ENCODE assay signal across 8 cellular contexts in the genomic region with DNA sequence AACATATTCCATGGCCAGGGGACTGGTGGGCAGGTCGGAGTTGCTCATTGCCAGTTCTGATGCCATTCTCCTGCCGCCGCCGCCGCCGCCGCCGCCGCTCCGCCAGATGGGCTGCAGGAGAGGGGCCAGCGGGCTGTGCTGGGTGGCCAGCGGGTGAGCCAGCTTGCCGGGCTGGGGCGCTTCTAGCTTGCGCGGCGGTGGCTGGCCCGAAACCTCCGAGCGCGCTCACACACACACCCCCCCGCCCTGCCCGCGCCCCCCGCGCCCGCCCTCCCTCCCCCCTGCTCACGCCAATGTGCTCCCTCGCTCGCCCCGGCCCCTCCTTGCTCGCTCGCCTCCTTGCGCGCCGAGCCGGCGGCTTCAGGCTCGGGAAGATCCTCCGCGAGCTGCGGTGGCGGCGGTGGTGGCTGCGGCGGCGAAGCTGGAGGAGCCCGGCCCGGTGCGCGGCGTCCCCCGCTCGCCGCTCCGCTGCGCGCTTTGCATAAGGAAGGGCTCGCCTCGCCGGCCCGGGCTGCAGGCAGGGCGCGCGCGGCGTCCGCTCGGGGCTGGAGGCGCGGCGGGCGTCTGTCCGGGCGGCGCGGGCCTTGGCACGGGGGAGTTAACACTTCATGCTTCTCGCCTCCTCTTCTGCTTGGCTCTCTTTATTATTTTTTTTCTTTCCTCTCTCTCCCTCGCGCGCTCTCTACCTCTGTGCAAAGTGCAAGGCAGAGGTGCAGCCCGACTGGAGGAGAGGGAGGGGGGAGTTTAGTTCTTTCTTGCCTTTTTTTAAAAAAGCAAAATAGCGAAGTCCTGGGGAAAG. TPM values are rescaled to one million over a fixed set of nuclear protein-coding genes. Genes with fewer than 3 reads are reported as not detected.
A peak's percentile ranks its signal among the peaks of the same experiment; 100 is the strongest.
DNase-seq lines count a peak whose midpoint lies in the region; ATAC-seq and TF ChIP-seq lines count a peak whose summit lies in the region.

No MANE protein-coding gene starts in this region.

- H3K4me3 Mint-ChIP-seq in activated naive CD8-positive, alpha-beta T cell treated with anti-CD3 and anti-CD28 coated beads, Interleukin-2, amount 10 ng/mL, durations not matched to agents 7 days and 5 days: peak overlapping the region; percentile 86

- no peak for TF ChIP-seq CTCF in omental fat pad (IDR thresholded peaks at IDR 0.05)

- peaks cover 72% of the 10 kb centered on the region for H3K27me3 Mint-ChIP-seq in activated naive CD8-positive, alpha-beta T cell treated with anti-CD3 and anti-CD28 coated beads, Interleukin-2, amount 10 ng/mL, durations not matched to agents 7 days and 5 days

- H3K27ac Mint-ChIP-seq in activated naive CD8-positive, alpha-beta T cell treated with anti-CD3 and anti-CD28 coated beads, Interleukin-2, amount 10 ng/mL, durations not matched to agents 7 days and 5 days: peak overlapping the region; percentile 45

- peaks cover 18% of the 10 kb centered on the region for H3K4me1 Mint-ChIP-seq in activated naive CD8-positive, alpha-beta T cell treated with anti-CD3 and anti-CD28 coated beads, Interleukin-2, amount 10 ng/mL, durations not matched to agents 7 days and 5 days

- peak; percentile 66 for DNase-seq in AG20443 (ENCODE audit: low spot score)
- peak; percentile 19 for DNase-seq in NCI-H774 (lab: John Stamatoyannopoulos, UW)
- DNase-seq in activated naive CD8-positive, alpha-beta T cell treated with anti-CD3 and anti-CD28 coated beads, Interleukin-2, amount 10 ng/mL, durations not matched to agents 7 days and 5 days: peak; percentile 64
- DNase-seq in Right ventricle myocardium superior: peak; percentile 82
- DNase-seq in omental fat pad (ENCODE audit: low spot score): no peak

- POLR2A ChIA-PET in activated naive CD8-positive, alpha-beta T cell treated with anti-CD3 and anti-CD28 coated beads, Interleukin-2, amount 10 ng/mL, durations not matched to agents 7 days and 5 days (lab: Charles Lee): interaction anchor here (1.2 kb wide), 1 partner anchor 329 kb away, joined by 7 read pairs; no protein-coding TSS in a partner anchor

- intact Hi-C loops in Right ventricle myocardium superior (cut with DNase I): loop anchor here (5.0 to 10.0 kb wide), 2 partner anchors 1098 to 1475 kb away; no protein-coding TSS in a partner anchor

- H3K36me3 Mint-ChIP-seq in activated naive CD8-positive, alpha-beta T cell treated with anti-CD3 and anti-CD28 coated beads, Interleukin-2, amount 10 ng/mL, durations not matched to agents 7 days and 5 days: no peaks in the 10 kb centered on the region

- ATAC-seq in GM21390 (IDR thresholded peaks at IDR 0.05; ENCODE audit: unreplicated experiment) (peak; percentile 41), Right ventricle myocardium superior (ENCODE audit: poor library complexity) (peak; percentile 57), omental fat pad (ENCODE audit: low FRiP score) (peak; percentile 11), HG02798 (IDR thresholded peaks at IDR 0.05; ENCODE audit: poor library complexity, unreplicated experiment) (no peak), GM18861 (IDR thresholded peaks at IDR 0.05; ENCODE audit: unreplicated experiment) (no peak)
- ATAC-seq in activated naive CD8-positive, alpha-beta T cell treated with anti-CD3 and anti-CD28 coated beads, Interleukin-2, amount 10 ng/mL, durations not matched to agents 7 days and 5 days (ENCODE audit: low read depth): peak; percentile 48

- no peaks in the 10 kb centered on the region for H3K9me3 Mint-ChIP-seq in activated naive CD8-positive, alpha-beta T cell treated with anti-CD3 and anti-CD28 coated beads, Interleukin-2, amount 10 ng/mL, durations not matched to agents 7 days and 5 days

RNA-seq across cellular contexts. Expression of gene MAF, which starts 0.5 kb away (rescaled TPM):
- 1 to 10 TPM; 7.6 to 8.8 TPM for total RNA-seq in activated naive CD8-positive, alpha-beta T cell treated with anti-CD3 and anti-CD28 coated beads, Interleukin-2, amount 10 ng/mL, durations not matched to agents 7 days and 5 days
- 19.6 TPM for total RNA-seq in Right ventricle myocardium superior
- 10 to 100 TPM; 49.8 to 83.6 (median 67.8) TPM for total RNA-seq in omental fat pad

Comparison
In these comparisons a context has a peak if more than half of its experiments do, and no peak if none do; other contexts are left out.
1. ATAC-seq: peak in GM21390 (single experiment), activated naive CD8-positive, alpha-beta T cell treated with anti-CD3 and anti-CD28 coated beads, Interleukin-2, amount 10 ng/mL, durations not matched to agents 7 days and 5 days (single experiment), Right ventricle myocardium superior (single experiment) and omental fat pad (single experiment); none in HG02798 (single experiment) and GM18861 (single experiment).